Comparison of ENCODE assay signal across 8 cellular contexts in genomic region chr6:35470663-35471120, GRCh38. TPM values are rescaled to one million over a fixed set of nuclear protein-coding genes. Genes with fewer than 3 reads are reported as not detected.
DNase-seq lines count a peak whose midpoint lies in the region; ATAC-seq, FAIRE-seq and TF ChIP-seq lines count a peak whose summit lies in the region.

No MANE protein-coding gene starts in this region.

- H4K20me1 ChIP-seq in DOHH2 (ENCODE audit: control insufficient read depth, insufficient read depth, low read depth, low read length) = peaks cover 24% of the 10 kb centered on the region; the same call in 1 of the 2 replicates

- FAIRE-seq in GM12892 (lab: Jason Lieb, UNC) (no peak), H54 (lab: Jason Lieb, UNC) (no peak)

- H3K27ac Mint-ChIP-seq in central memory CD8-positive, alpha-beta T cell (ENCODE audit: low read depth) = peak overlapping the region; percentile 96
- H3K27ac Mint-ChIP-seq in neural crest cell (ENCODE audit: unreplicated experiment) = no peak overlapping the region

- peaks cover 69% of the 10 kb centered on the region for H3K36me3 ChIP-seq in DOHH2 (ENCODE audit: control insufficient read depth, low read length)

- H3F3A ChIP-seq in DOHH2 (ENCODE audit: control insufficient read depth, insufficient read depth) = peaks cover 68% of the 10 kb centered on the region

- DNase-seq in NAMALWA (ENCODE audit: low spot score) = peak; percentile 35
- DNase-seq in central memory CD8-positive, alpha-beta T cell (ENCODE audit: low spot score in 2 of 2) = no peak
- DNase-seq in neural crest cell (ENCODE audit: low read depth, low spot score) = no peak
- no peak for DNase-seq in GM20000 (ENCODE audit: low spot score)
- DNase-seq in GM12892 (ENCODE audit: insufficient read length) = no peak
- no peak for DNase-seq in H54 (ENCODE audit: insufficient read length, low spot score)

- no peaks in the 10 kb centered on the region for H3K9me2 ChIP-seq in DOHH2 (replicated peaks; ENCODE audit: control insufficient read depth, low read length)

- H3K27me3 ChIP-seq in DOHH2 (ENCODE audit: control insufficient read depth, low read length) = no peaks in the 10 kb centered on the region

- TF ChIP-seq CTCF in DOHH2 (IDR thresholded peaks at IDR 0.05; ENCODE audit: low read depth, low read length, poor library complexity, severe bottlenecking) (no peak), neural crest cell (conservative IDR thresholded peaks at IDR 0.05) (no peak), GM20000 (IDR thresholded peaks at IDR 0.05; ENCODE audit: extremely low read depth, missing control alignments) (no peak)

- H3K36me3 Mint-ChIP-seq in central memory CD8-positive, alpha-beta T cell (ENCODE audit: insufficient read depth) = peaks cover 46% of the 10 kb centered on the region
- H3K36me3 Mint-ChIP-seq in neural crest cell (ENCODE audit: low read depth) = peaks cover 27% of the 10 kb centered on the region

- ATAC-seq in central memory CD8-positive, alpha-beta T cell (replicated peaks; ENCODE audit: extremely low read depth, poor library complexity, severe bottlenecking) = no peak
- no peak for ATAC-seq in HG03442 (IDR thresholded peaks at IDR 0.05; ENCODE audit: unreplicated experiment)

- peak overlapping the region; percentile 98 for H3K4me3 Mint-ChIP-seq in central memory CD8-positive, alpha-beta T cell
- peak overlapping the region; percentile 98 for H3K4me3 Mint-ChIP-seq in neural crest cell

- peaks cover 37% of the 10 kb centered on the region for H3K4me1 ChIP-seq in DOHH2 (ENCODE audit: control insufficient read depth, low read length)

- H3K27me3 Mint-ChIP-seq in central memory CD8-positive, alpha-beta T cell = no peaks in the 10 kb centered on the region
- peaks cover 18% of the 10 kb centered on the region for H3K27me3 Mint-ChIP-seq in neural crest cell (ENCODE audit: low read depth)

- peak overlapping the region; percentile 87 for H3K4me3 ChIP-seq in DOHH2 (ENCODE audit: low read length)

- peak overlapping the region; percentile 84 for H3K27ac ChIP-seq in DOHH2 (ENCODE audit: low read depth, low read length)

- TF ChIP-seq POLR2A in GM12892 (IDR thresholded peaks at IDR 0.05; ENCODE audit: low read depth, low read length) (no peak; the same call in none of the 2 replicates), H54 (IDR thresholded peaks at IDR 0.05; ENCODE audit: low read depth, low read length) (no peak)

- peaks cover 30% of the 10 kb centered on the region for H3K79me2 ChIP-seq in DOHH2 (ENCODE audit: control insufficient read depth, low read length)

- peak overlapping the region; percentile 96 for H3K4me2 ChIP-seq in DOHH2 (ENCODE audit: low read length)

- peaks cover 38% of the 10 kb centered on the region for H3K4me1 Mint-ChIP-seq in central memory CD8-positive, alpha-beta T cell
- peaks cover 43% of the 10 kb centered on the region for H3K4me1 Mint-ChIP-seq in neural crest cell

- H3K9me3 Mint-ChIP-seq in central memory CD8-positive, alpha-beta T cell = no peaks in the 10 kb centered on the region
- no peaks in the 10 kb centered on the region for H3K9me3 Mint-ChIP-seq in neural crest cell

- no peaks in the 10 kb centered on the region for H3K9me3 ChIP-seq in DOHH2 (ENCODE audit: control insufficient read depth, insufficient read depth, low read length)

RNA-seq across cellular contexts. Expression of gene RPL10A, which starts 2.5 kb away (rescaled TPM):
- total RNA-seq in neural crest cell = 1,717 and 1,733 TPM in 2 replicates
- 3,366 TPM for polyA plus RNA-seq in GM12892 (2012; ENCODE audit: missing spikeins)

RNA-seq across cellular contexts. Expression of gene FANCE, which starts 18.6 kb away (rescaled TPM):
- total RNA-seq in neural crest cell = 18.8 and 20.4 TPM in 2 replicates
- polyA plus RNA-seq in GM12892 (2012; ENCODE audit: missing spikeins) = 6.1 TPM

RNA-seq across cellular contexts. Expression of gene TEAD3, which starts 26.2 kb away (rescaled TPM):
- total RNA-seq in neural crest cell = 18.0 and 19.2 TPM in 2 replicates
- polyA plus RNA-seq in GM12892 (2012; ENCODE audit: missing spikeins) = not detected

RNA-seq across cellular contexts. Expression of gene TULP1, which starts 42.0 kb away (rescaled TPM):
- not detected in 2 replicates for total RNA-seq in neural crest cell
- not detected for polyA plus RNA-seq in GM12892 (2012; ENCODE audit: missing spikeins)
